Comparison of ENCODE assay signal across 1 cellular context in the genomic region with DNA sequence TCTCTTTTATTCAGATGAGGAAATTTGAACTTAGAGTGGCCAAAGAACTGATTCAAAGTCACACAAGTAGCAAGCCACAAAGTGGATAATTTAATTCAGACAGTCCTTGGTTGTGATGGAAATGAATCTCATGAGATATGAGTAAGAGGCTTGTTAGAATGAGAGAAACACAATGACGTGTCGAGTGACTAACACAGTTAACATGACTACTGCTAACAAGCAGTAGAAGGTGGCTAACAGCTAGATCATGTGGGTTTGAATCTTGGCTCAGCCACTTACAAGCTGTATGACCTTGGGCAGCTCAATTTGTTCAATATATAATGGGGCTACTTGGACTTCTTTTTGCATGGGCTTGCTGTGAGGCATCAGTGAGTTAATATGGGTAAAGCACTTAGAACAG.
TF ChIP-seq lines count a peak whose summit lies in the region.

No MANE protein-coding gene starts in this region.

TF ChIP-seq in GM23338, 12 proteins besides CTCF, POLR2A, EP300 and RAD21 (continued from another document):
- TF ChIP-seq, protein P1, sequence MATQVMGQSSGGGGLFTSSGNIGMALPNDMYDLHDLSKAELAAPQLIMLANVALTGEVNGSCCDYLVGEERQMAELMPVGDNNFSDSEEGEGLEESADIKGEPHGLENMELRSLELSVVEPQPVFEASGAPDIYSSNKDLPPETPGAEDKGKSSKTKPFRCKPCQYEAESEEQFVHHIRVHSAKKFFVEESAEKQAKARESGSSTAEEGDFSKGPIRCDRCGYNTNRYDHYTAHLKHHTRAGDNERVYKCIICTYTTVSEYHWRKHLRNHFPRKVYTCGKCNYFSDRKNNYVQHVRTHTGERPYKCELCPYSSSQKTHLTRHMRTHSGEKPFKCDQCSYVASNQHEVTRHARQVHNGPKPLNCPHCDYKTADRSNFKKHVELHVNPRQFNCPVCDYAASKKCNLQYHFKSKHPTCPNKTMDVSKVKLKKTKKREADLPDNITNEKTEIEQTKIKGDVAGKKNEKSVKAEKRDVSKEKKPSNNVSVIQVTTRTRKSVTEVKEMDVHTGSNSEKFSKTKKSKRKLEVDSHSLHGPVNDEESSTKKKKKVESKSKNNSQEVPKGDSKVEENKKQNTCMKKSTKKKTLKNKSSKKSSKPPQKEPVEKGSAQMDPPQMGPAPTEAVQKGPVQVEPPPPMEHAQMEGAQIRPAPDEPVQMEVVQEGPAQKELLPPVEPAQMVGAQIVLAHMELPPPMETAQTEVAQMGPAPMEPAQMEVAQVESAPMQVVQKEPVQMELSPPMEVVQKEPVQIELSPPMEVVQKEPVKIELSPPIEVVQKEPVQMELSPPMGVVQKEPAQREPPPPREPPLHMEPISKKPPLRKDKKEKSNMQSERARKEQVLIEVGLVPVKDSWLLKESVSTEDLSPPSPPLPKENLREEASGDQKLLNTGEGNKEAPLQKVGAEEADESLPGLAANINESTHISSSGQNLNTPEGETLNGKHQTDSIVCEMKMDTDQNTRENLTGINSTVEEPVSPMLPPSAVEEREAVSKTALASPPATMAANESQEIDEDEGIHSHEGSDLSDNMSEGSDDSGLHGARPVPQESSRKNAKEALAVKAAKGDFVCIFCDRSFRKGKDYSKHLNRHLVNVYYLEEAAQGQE (IDR thresholded peaks at IDR 0.05; ENCODE audit: unreplicated experiment), result no peak
- TF ChIP-seq ZNF331 (CRISPR knock-in tag; IDR thresholded peaks at IDR 0.05; ENCODE audit: low read depth), result no peak
- no peak for TF ChIP-seq EZH2phosphoT487 (IDR thresholded peaks at IDR 0.05; ENCODE audit: unreplicated experiment)
- no peak for TF ChIP-seq CREB1 (CRISPR knock-in tag; IDR thresholded peaks at IDR 0.05; ENCODE audit: low read depth)
TF ChIP-seq in GM23338: peak in this region for 0.
